21 cellular contexts compared by ENCODE assay signal in the genomic region with DNA sequence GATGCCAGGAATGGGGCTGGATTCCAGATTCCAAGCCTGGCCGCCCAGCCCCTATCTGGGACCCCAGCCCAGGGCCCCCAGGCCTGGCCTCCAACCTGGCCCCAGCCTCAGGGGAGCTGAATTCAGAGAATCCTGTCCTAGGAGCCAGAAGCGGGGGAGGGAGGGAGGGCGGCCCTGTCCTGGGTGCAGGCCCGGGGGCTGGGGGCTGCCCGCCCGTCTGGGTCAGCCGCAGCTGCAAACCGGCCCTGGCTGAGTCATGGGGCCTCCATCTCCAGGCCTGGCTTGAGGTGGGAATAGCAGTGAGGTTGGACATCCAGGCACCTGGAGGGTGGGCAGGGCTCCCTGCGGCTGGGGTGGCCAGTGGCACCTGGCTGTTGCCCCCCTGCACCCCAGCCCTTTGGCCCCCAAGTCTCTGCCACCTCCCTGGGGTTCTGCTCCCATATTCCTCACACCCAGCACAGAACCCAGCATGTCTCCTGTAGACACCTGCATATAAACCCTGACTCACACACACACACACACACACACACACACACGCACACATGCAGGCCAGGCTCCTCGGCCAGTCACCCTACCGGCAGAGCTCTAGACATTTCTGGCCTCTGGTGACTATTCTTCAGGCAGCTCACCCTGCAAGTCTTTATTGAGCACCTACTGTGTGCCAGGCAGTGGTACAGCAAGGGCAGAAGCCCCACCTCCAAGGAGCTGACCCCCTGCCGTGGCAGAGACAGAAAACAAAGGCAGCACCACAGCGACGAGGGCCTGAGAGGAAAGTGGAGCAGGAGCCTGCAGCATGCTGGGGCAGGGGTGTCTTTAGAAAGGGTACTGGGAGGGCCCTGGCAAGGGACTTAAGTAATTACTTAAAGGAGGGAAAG. TPM values are rescaled to one million over a fixed set of nuclear protein-coding genes. Genes with fewer than 3 reads are reported as not detected.
DNase-seq lines count a peak whose midpoint lies in the region; ATAC-seq and TF ChIP-seq lines count a peak whose summit lies in the region.
"Had no signal": no experiment of that assay in that cellular context is flagged by ENCODE, and none has a peak within 500 bp of the region (broad histone marks: within the 10 kb centered on the region; RNA-seq: fewer than 3 reads in every experiment).

No MANE protein-coding gene starts in this region.

- no peaks in the 10 kb centered on the region for H3K9me3 Mint-ChIP-seq in mesothelial cell of epicardium
- H3K9me3 Mint-ChIP-seq: activated CD4-positive, alpha-beta memory T cell treated with anti-CD3 and anti-CD28 coated beads for 36 hours; CD8-positive, alpha-beta memory T cell; naive thymus-derived CD4-positive, alpha-beta T cell; stimulated activated naive CD8-positive, alpha-beta T cell treated with anti-CD3 and anti-CD28 coated beads, Interleukin-15, Interleukin-2, amounts not matched to agents 100 ng/mL and 50 ng/mL, for 24 hours had no signal

- H2AFZ ChIP-seq in mammary epithelial cell (ENCODE audit: low read depth, low read length): no peak overlapping the region

- H3K4me1 Mint-ChIP-seq in mesothelial cell of epicardium: peaks cover 50% of the 10 kb centered on the region
- H3K4me1 Mint-ChIP-seq: CD8-positive, alpha-beta memory T cell had no signal

- H3K27ac Mint-ChIP-seq in mesothelial cell of epicardium: peak overlapping the region; percentile 86
- H3K27ac Mint-ChIP-seq: activated CD4-positive, alpha-beta memory T cell treated with anti-CD3 and anti-CD28 coated beads for 36 hours; stimulated activated naive CD8-positive, alpha-beta T cell treated with anti-CD3 and anti-CD28 coated beads, Interleukin-15, Interleukin-2, amounts not matched to agents 100 ng/mL and 50 ng/mL, for 24 hours had no signal

- H3K9me3 ChIP-seq in mammary epithelial cell (replicated peaks; ENCODE audit: insufficient read depth, low read length): no peaks in the 10 kb centered on the region
- H3K9me3 ChIP-seq: MG63, psoas muscle had no signal

- no peak overlapping the region for H3K27ac ChIP-seq in mammary epithelial cell (ENCODE audit: insufficient read depth, low read depth, low read length)
- H3K27ac ChIP-seq: psoas muscle had no signal

- dilution Hi-C loops in mammary epithelial cell (cut with HindIII; ENCODE audit: low sequenced_read_pairs): loop anchor here (5.0 kb wide), 1 partner anchor 37 kb away; no protein-coding TSS in a partner anchor

- no peaks in the 10 kb centered on the region for H3K36me3 ChIP-seq in mammary epithelial cell (ENCODE audit: insufficient read depth, low read length)
- H3K36me3 ChIP-seq: gastroesophageal sphincter, MG63 had no signal

- in situ Hi-C loops in mammary epithelial cell (cut with MboI; ENCODE audit: low sequenced_read_pairs in 2 of 2): no loop called here

- ATAC-seq in GM18517 (IDR thresholded peaks at IDR 0.05; ENCODE audit: unreplicated experiment) (no peak), HG02970 (IDR thresholded peaks at IDR 0.05; ENCODE audit: low FRiP score, unreplicated experiment) (no peak), HG02588 (IDR thresholded peaks at IDR 0.05; ENCODE audit: unreplicated experiment) (no peak)
- ATAC-seq: gastroesophageal sphincter; naive thymus-derived CD4-positive, alpha-beta T cell; psoas muscle; SK-N-SH treated with all-trans-retinoic acid at 6 μM for 48 hours had no signal

- CTCF ChIA-PET in mammary epithelial cell (lab: Charles Lee; ENCODE audit: low non-redundant PET): no interaction called here

- intact Hi-C loops in mammary epithelial cell (cut with micrococcal nuclease): no loop called here

- no peaks in the 10 kb centered on the region for H3K36me3 Mint-ChIP-seq in mesothelial cell of epicardium
- H3K36me3 Mint-ChIP-seq: activated CD4-positive, alpha-beta memory T cell treated with anti-CD3 and anti-CD28 coated beads for 36 hours; CD8-positive, alpha-beta memory T cell; naive thymus-derived CD4-positive, alpha-beta T cell had no signal

- H3K79me2 ChIP-seq in mammary epithelial cell (ENCODE audit: insufficient read depth, low read length): no peaks in the 10 kb centered on the region

- H3K27me3 Mint-ChIP-seq in mesothelial cell of epicardium (ENCODE audit: low read depth): no peaks in the 10 kb centered on the region
- H3K27me3 Mint-ChIP-seq: activated CD4-positive, alpha-beta memory T cell treated with anti-CD3 and anti-CD28 coated beads for 36 hours; CD8-positive, alpha-beta memory T cell; naive thymus-derived CD4-positive, alpha-beta T cell; stimulated activated naive CD8-positive, alpha-beta T cell treated with anti-CD3 and anti-CD28 coated beads, Interleukin-15, Interleukin-2, amounts not matched to agents 100 ng/mL and 50 ng/mL, for 24 hours had no signal

- TF ChIP-seq CTCF in mammary epithelial cell (conservative IDR thresholded peaks at IDR 0.05 in 1 of 2, IDR thresholded peaks at IDR 0.05 in 1 of 2; ENCODE audit: extremely low read depth in 1 of 2, insufficient read depth in 1 of 2, low read depth in 1 of 2, low read length in 2 of 2) (no peak), mesothelial cell of epicardium (IDR thresholded peaks at IDR 0.05; ENCODE audit: unreplicated experiment) (no peak)

- 34% methylated on average over 4 of the region's 15 CpGs for WGBS in mammary epithelial cell (ENCODE audit: low coverage, missing lambda C conversion rate)

- H3K4me3 Mint-ChIP-seq in mesothelial cell of epicardium: no peak overlapping the region
- H3K4me3 Mint-ChIP-seq: activated CD4-positive, alpha-beta memory T cell treated with anti-CD3 and anti-CD28 coated beads for 36 hours; CD8-positive, alpha-beta memory T cell; naive thymus-derived CD4-positive, alpha-beta T cell; stimulated activated naive CD8-positive, alpha-beta T cell treated with anti-CD3 and anti-CD28 coated beads, Interleukin-15, Interleukin-2, amounts not matched to agents 100 ng/mL and 50 ng/mL, for 24 hours had no signal

- no TSS peak for BruUV-seq in mammary epithelial cell (replicated peaks; lab: Mats Ljungman, UMichigan)

- H4K20me1 ChIP-seq in mammary epithelial cell (ENCODE audit: insufficient read depth, low read length): no peaks in the 10 kb centered on the region

- no peak overlapping the region for H3K9ac ChIP-seq in mammary epithelial cell (ENCODE audit: insufficient read depth, low read length)

- DNase-seq in ELF-1 (ENCODE audit: low read depth, low spot score) (peak; percentile 56), M059J (ENCODE audit: low read depth) (peak; percentile 74), mammary epithelial cell (peak; percentile 64), mesothelial cell of epicardium (ENCODE audit: low spot score in 2 of 2, unreplicated experiment in 2 of 2) (no peak), NCI-H748 treated with DMSO at 0.1 percent for 48 hours (lab: John Stamatoyannopoulos, UW) (no peak)
- DNase-seq: activated CD4-positive, alpha-beta memory T cell treated with anti-CD3 and anti-CD28 coated beads for 36 hours; activated T-cell treated with anti-CD3 and anti-CD28 coated beads, Interleukin-2, amount 50 U/mL, for 48 hours; CD8-positive, alpha-beta memory T cell; cerebellar nuclear complex; MG63; naive thymus-derived CD4-positive, alpha-beta T cell; NCI-H1930; NCI-H524 treated with DMSO at 0.1 percent for 48 hours; stimulated activated CD4-positive, alpha-beta T cell treated with anti-CD3 and anti-CD28 coated beads, Interleukin-15, amount 100 ng/mL, for 24 hours had no signal

- H3K27me3 ChIP-seq in mammary epithelial cell (ENCODE audit: insufficient read depth, low read length): peaks cover 11% of the 10 kb centered on the region
- H3K27me3 ChIP-seq: gastroesophageal sphincter, MG63 had no signal

- no peak overlapping the region for H3K4me2 ChIP-seq in mammary epithelial cell (ENCODE audit: insufficient read depth, low read depth, low read length)

- H3K4me3 ChIP-seq in mammary epithelial cell (replicated peaks in 1 of 3; ENCODE audit: insufficient read depth in 1 of 3, low read depth in 2 of 3, low read length in 3 of 3): no peak overlapping the region
- H3K4me3 ChIP-seq: gastroesophageal sphincter, MG63, psoas muscle had no signal

- no peaks in the 10 kb centered on the region for H3K4me1 ChIP-seq in mammary epithelial cell (ENCODE audit: insufficient read depth, low read length)
- H3K4me1 ChIP-seq: psoas muscle had no signal

RNA-seq across cellular contexts. Expression of a gene that starts 50.4 kb away (rescaled TPM):
- total RNA-seq in M059J (2014; rRNA removed; shearing (Covaris generic)): 4.4 and 6.2 TPM in 2 replicates
- total RNA-seq in mammary epithelial cell (under 1 TPM; 0.38 to 0.50 TPM), mesothelial cell of epicardium (132 to 148 TPM (median 146 TPM) in 3 replicates)
- polyA plus RNA-seq in mammary epithelial cell: 0.08 TPM
- not detected for polyA minus RNA-seq in mammary epithelial cell

Comparison
In these comparisons a context has a peak if more than half of its experiments do, and no peak if none do; other contexts are left out.
1. DNase-seq: peak in ELF-1 (single experiment), M059J (single experiment) and mammary epithelial cell (single experiment); none in mesothelial cell of epicardium (0 of 2) and NCI-H748 treated with DMSO at 0.1 percent for 48 hours (single experiment).
2. RNA of a gene that starts 50.4 kb away (total RNA-seq): 132 to 148 TPM in mesothelial cell of epicardium; 4.4 to 6.2 TPM in M059J and 0.38 to 0.50 TPM in mammary epithelial cell; every median in the first group is over 10 times any median in the second.